In the genomic region with DNA sequence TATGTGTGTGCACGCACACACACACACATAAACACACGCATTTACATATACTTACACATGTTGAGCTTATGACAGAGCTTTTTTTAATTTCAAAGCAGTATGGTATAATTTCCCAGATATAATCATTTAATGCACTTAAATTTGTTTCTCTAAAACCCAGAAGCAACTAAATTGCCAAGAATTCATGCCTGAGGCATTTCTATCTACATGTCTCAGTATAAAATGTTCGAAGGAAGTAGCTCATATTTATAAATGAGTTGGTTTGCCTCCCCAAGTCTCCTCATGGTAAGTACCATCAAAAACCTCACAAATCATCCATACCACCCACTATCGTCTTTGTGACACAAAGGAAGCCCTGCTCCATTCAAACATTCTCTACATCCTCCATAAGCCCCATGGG, we compare ENCODE assay signal across 19 cellular contexts.
A peak's percentile ranks its signal among the peaks of the same experiment; 100 is the strongest.
DNase-seq lines count a peak whose midpoint lies in the region; ATAC-seq and TF ChIP-seq lines count a peak whose summit lies in the region.
"Had no signal": no experiment of that assay in that cellular context is flagged by ENCODE, and none has a peak within 500 bp of the region (broad histone marks: within the 10 kb centered on the region; RNA-seq: fewer than 3 reads in every experiment).

No MANE protein-coding gene starts in this region.

- H3K9me3 ChIP-seq in prostate gland = no peaks in the 10 kb centered on the region
- H3K9me3 ChIP-seq: BE2C had no signal

- ATAC-seq in left lobe of liver (no peak), GM18519 (IDR thresholded peaks at IDR 0.05; ENCODE audit: low FRiP score, unreplicated experiment) (no peak)
- ATAC-seq: GM12878, Panc1 had no signal

- DNase-seq in M059J (ENCODE audit: low read depth) = peak; percentile 63
- no peak for DNase-seq in left lobe of liver (ENCODE audit: low spot score)
- DNase-seq in AG08396 (ENCODE audit: low spot score) = no peak
- DNase-seq in prostate gland (ENCODE audit: low spot score) = no peak
- DNase-seq: BE2C; Calu3; CD4-positive, alpha-beta memory T cell; H9; Karpas-422; NCI-H1105; NCI-H1694; NCI-H510A treated with DMSO at 0.1 percent for 48 hours; NCI-H82; Right ventricle myocardium superior had no signal

- 88% methylated on average over 4 of the region's 4 CpGs for WGBS in prostate gland

- H3K27ac ChIP-seq in cingulate gyrus (ENCODE audit: low read depth, low read length) (peak overlapping the region; percentile 97), layer of hippocampus (ENCODE audit: low read depth, low read length) (peak overlapping the region; percentile 27), prostate gland (no peak overlapping the region)

- H3K4me1 ChIP-seq in prostate gland (replicated peaks) = no peaks in the 10 kb centered on the region

- intact Hi-C loops in prostate gland (cut with DNase I) = no loop called here

- no peaks in the 10 kb centered on the region for H3K27me3 ChIP-seq in layer of hippocampus (ENCODE audit: control insufficient read depth, insufficient read depth, low read length)
- no peaks in the 10 kb centered on the region for H3K27me3 ChIP-seq in prostate gland (replicated peaks; ENCODE audit: insufficient read depth)
- H3K27me3 ChIP-seq: BE2C had no signal

- H3K36me3 ChIP-seq in prostate gland = no peaks in the 10 kb centered on the region
- H3K36me3 ChIP-seq: BE2C had no signal

- H3K4me3 ChIP-seq in prostate gland = no peak overlapping the region
- H3K4me3 ChIP-seq: GM12878 had no signal

- TF ChIP-seq CTCF in prostate gland (IDR thresholded peaks at IDR 0.05) = no peak

- no peak for TF ChIP-seq POLR2A in prostate gland (IDR thresholded peaks at IDR 0.05)

Comparison
In these comparisons a context has a peak if more than half of its experiments do, and no peak if none do; other contexts are left out.
1. H3K27ac ChIP-seq: peak in cingulate gyrus (single experiment) and layer of hippocampus (single experiment); none in prostate gland (0 of 2).